1 cellular context compared by ENCODE assay signal in genomic region chr7:106895246-106895864, GRCh38.
TF ChIP-seq lines count a peak whose summit lies in the region.

No MANE protein-coding gene starts in this region.

TF ChIP-seq in HepG2, 621 proteins besides CTCF, POLR2A, EP300 and RAD21:
- no peak for TF ChIP-seq YEATS2 (CRISPR knock-in tag; IDR thresholded peaks at IDR 0.05; ENCODE audit: borderline replicate concordance)
- no peak for TF ChIP-seq ISX (CRISPR knock-in tag; conservative IDR thresholded peaks at IDR 0.05)
- no peak for TF ChIP-seq ZFX (CRISPR knock-in tag; IDR thresholded peaks at IDR 0.05; ENCODE audit: low read depth)
- no peak for TF ChIP-seq WIZ (CRISPR knock-in tag; IDR thresholded peaks at IDR 0.05)
- no peak for TF ChIP-seq SIN3A (IDR thresholded peaks at IDR 0.05; ENCODE audit: borderline replicate concordance, low read depth, low read length)
- no peak for TF ChIP-seq NONO (IDR thresholded peaks at IDR 0.05)
- TF ChIP-seq NONO (CRISPR knock-in tag; conservative IDR thresholded peaks at IDR 0.05), result no peak
- TF ChIP-seq TARDBP (CRISPR knock-in tag; IDR thresholded peaks at IDR 0.05), result no peak
- no peak for TF ChIP-seq MYNN (CRISPR knock-in tag; IDR thresholded peaks at IDR 0.05; ENCODE audit: low read depth)
- TF ChIP-seq, protein P1, sequence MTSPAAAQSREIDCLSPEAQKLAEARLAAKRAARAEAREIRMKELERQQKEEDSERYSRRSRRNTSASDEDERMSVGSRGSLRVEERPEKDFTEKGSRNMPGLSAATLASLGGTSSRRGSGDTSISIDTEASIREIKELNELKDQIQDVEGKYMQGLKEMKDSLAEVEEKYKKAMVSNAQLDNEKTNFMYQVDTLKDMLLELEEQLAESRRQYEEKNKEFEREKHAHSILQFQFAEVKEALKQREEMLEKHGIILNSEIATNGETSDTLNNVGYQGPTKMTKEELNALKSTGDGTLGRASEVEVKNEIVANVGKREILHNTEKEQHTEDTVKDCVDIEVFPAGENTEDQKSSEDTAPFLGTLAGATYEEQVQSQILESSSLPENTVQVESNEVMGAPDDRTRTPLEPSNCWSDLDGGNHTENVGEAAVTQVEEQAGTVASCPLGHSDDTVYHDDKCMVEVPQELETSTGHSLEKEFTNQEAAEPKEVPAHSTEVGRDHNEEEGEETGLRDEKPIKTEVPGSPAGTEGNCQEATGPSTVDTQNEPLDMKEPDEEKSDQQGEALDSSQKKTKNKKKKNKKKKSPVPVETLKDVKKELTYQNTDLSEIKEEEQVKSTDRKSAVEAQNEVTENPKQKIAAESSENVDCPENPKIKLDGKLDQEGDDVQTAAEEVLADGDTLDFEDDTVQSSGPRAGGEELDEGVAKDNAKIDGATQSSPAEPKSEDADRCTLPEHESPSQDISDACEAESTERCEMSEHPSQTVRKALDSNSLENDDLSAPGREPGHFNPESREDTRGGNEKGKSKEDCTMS (CRISPR knock-in tag; conservative IDR thresholded peaks at IDR 0.05), result no peak
- no peak for TF ChIP-seq ZNF317 (CRISPR knock-in tag; IDR thresholded peaks at IDR 0.05)
- TF ChIP-seq ZNF354B (CRISPR knock-in tag; IDR thresholded peaks at IDR 0.05), result no peak
- no peak for TF ChIP-seq CSRNP2 (CRISPR knock-in tag; conservative IDR thresholded peaks at IDR 0.05; ENCODE audit: low read depth)
- no peak for TF ChIP-seq ZNF710 (CRISPR knock-in tag; IDR thresholded peaks at IDR 0.05; ENCODE audit: borderline replicate concordance)
- TF ChIP-seq ZNF224 (CRISPR knock-in tag; IDR thresholded peaks at IDR 0.05), result no peak
- TF ChIP-seq ARNT2 (CRISPR knock-in tag; IDR thresholded peaks at IDR 0.05; ENCODE audit: low read depth), result no peak
- TF ChIP-seq ARNTL (CRISPR knock-in tag; IDR thresholded peaks at IDR 0.05), result no peak
- TF ChIP-seq MIER2 (CRISPR knock-in tag; IDR thresholded peaks at IDR 0.05), result no peak
- TF ChIP-seq KDM3A (CRISPR knock-in tag; IDR thresholded peaks at IDR 0.05; ENCODE audit: low read depth), result no peak
